9 cellular contexts compared by ENCODE assay signal in the genomic region with DNA sequence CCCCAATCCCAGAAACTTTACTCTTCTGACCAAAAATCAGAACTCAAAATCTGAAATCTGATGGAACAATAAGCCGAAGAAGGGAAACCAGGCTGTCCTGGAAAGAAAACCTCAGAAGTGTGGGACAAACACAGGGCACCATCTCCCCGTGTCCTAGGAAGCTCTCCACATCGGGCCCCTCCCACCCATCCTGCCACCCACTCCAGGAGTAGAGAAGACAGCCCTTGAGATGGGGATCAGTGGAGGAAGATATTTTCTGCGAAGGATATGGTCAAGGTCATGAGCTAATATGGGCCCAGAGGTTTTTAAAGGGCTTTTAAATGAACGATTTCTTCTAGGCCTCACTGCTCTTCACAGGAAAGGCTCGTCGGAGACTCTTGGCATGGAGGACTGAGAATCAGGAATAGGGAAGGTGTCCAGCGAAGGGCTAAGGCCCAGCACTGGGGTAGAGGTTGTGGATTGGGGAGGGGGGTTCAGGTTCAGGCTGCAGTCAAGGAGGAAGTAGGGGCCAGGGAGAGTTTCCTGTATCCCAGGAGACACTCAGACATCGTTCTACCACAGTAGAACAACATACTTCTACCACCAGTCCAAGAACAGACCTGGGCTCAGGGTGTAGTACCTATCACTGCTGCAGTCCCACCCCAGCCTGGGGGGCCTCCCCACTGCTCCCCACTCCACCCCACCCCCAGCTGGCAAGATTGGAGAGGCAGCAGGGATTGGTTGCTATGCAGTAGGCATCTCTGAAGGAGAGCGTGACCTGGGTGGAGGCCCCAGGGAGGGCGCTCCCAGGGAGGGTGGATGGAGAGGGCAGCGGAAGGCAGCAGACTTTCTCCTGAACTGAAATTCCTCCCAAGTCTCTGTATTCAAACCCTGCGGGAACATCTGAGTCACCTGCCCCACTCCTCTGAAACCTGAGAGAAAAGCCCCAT. TPM values are rescaled to one million over a fixed set of nuclear protein-coding genes. Genes with fewer than 3 reads are reported as not detected.
A peak's percentile ranks its signal among the peaks of the same experiment; 100 is the strongest.
DNase-seq lines count a peak whose midpoint lies in the region; ATAC-seq, FAIRE-seq and TF ChIP-seq lines count a peak whose summit lies in the region.
"Had no signal": no experiment of that assay in that cellular context is flagged by ENCODE, and none has a peak within 500 bp of the region (broad histone marks: within the 10 kb centered on the region; RNA-seq: fewer than 3 reads in every experiment).

No MANE protein-coding gene starts in this region.

- no peak for TF ChIP-seq CTCF in CD14-positive monocyte (IDR thresholded peaks at IDR 0.05)
- TF ChIP-seq CTCF in colonic mucosa (IDR thresholded peaks at IDR 0.05), result no peak

- H3K27ac ChIP-seq in colonic mucosa, result peak overlapping the region; percentile 30
- H3K27ac ChIP-seq: ovary had no signal

- H3K4me3 Mint-ChIP-seq in CD14-positive monocyte, result peak overlapping the region; percentile 37 to 100
- peak overlapping the region in 2 of 4 donors; percentile 45 to 63 for H3K4me3 Mint-ChIP-seq in IgD-negative memory B cell

- peaks cover 43% of the 10 kb centered on the region for H3K4me1 ChIP-seq in colonic mucosa
- H3K4me1 ChIP-seq in skeletal muscle satellite cell (ENCODE audit: control insufficient read depth, insufficient read depth, low read length), result peaks cover 64% of the 10 kb centered on the region

- no peak for DNase-seq in CD14-positive monocyte (ENCODE audit: low spot score)
- no peak for DNase-seq in colonic mucosa
- no peak for DNase-seq in RCC 7860 (ENCODE audit: low spot score)
- DNase-seq in anterior cingulate cortex (lab: John Stamatoyannopoulos, UW), result no peak

- ATAC-seq in HG03571 (IDR thresholded peaks at IDR 0.05; ENCODE audit: unreplicated experiment) (no peak), HG03196 (IDR thresholded peaks at IDR 0.05; ENCODE audit: unreplicated experiment) (no peak)

- H3K9me3 ChIP-seq in colonic mucosa, result no peaks in the 10 kb centered on the region
- no peaks in the 10 kb centered on the region for H3K9me3 ChIP-seq in skeletal muscle satellite cell (replicated peaks; ENCODE audit: low read length)
- H3K9me3 ChIP-seq: ovary had no signal

- H3K27me3 ChIP-seq in colonic mucosa (no peaks in the 10 kb centered on the region), skeletal muscle satellite cell (ENCODE audit: control insufficient read depth, insufficient read depth, low read length) (no peaks in the 10 kb centered on the region)
- H3K27me3 ChIP-seq: ovary had no signal

- FAIRE-seq in RCC 7860 (lab: Jason Lieb, UNC), result no peak

- no peaks in the 10 kb centered on the region for H3K36me3 ChIP-seq in colonic mucosa
- no peaks in the 10 kb centered on the region for H3K36me3 ChIP-seq in skeletal muscle satellite cell (ENCODE audit: insufficient read depth, low read length)
- H3K36me3 ChIP-seq: ovary had no signal

- H3K4me1 Mint-ChIP-seq in CD14-positive monocyte (peaks cover 88% of the 10 kb centered on the region), IgD-negative memory B cell (peaks cover 36 to 47% (median 43%) of the 10 kb centered on the region in 3 donors)

- H3K9ac ChIP-seq in colonic mucosa (ENCODE audit: low read depth in 2 of 2, low read length in 2 of 2) (no peak overlapping the region), skeletal muscle satellite cell (ENCODE audit: low read depth, low read length) (peak overlapping the region; percentile 3)

- intact Hi-C loops in CD14-positive monocyte (cut with micrococcal nuclease), result no loop called here
- intact Hi-C loops in colonic mucosa (cut with DNase I), result no loop called here

- H3K27ac Mint-ChIP-seq in CD14-positive monocyte, result peak overlapping the region; percentile 90 to 98 (median 95)
- peak overlapping the region; percentile 49 to 73 (median 58) for H3K27ac Mint-ChIP-seq in IgD-negative memory B cell

- no peak overlapping the region for H3K4me2 ChIP-seq in skeletal muscle satellite cell (ENCODE audit: low read length)

- H3K36me3 Mint-ChIP-seq in CD14-positive monocyte (peaks cover 37 to 42% of the 10 kb centered on the region in 2 donors), IgD-negative memory B cell (peaks cover 12% of the 10 kb centered on the region)

- H3K4me3 ChIP-seq in colonic mucosa (no peak overlapping the region), skeletal muscle satellite cell (ENCODE audit: low read length) (no peak overlapping the region)
- H3K4me3 ChIP-seq: ovary had no signal

- H3K9me3 Mint-ChIP-seq in CD14-positive monocyte, result peaks cover 0 to 1% (median 0%) of the 10 kb centered on the region in 7 donors
- no peaks in the 10 kb centered on the region for H3K9me3 Mint-ChIP-seq in IgD-negative memory B cell

- H3K27me3 Mint-ChIP-seq in CD14-positive monocyte (ENCODE audit: low read depth in 3 of 3) (peaks cover 0 to 7% (median 0%) of the 10 kb centered on the region in 3 donors), IgD-negative memory B cell (no peaks in the 10 kb centered on the region)

RNA-seq across cellular contexts. Expression of a gene that starts 1.2 kb away (rescaled TPM):
- polyA plus RNA-seq in CD14-positive monocyte, result 1 to 10 TPM in 1 of 2 donors, not detected in 1; 1.4 TPM
- polyA plus RNA-seq in IgD-negative memory B cell, result 1.4 TPM
- not detected for total RNA-seq in colonic mucosa
- 1.3 TPM in 1 of 2 replicates, not detected in the other for total RNA-seq in skeletal muscle satellite cell (2012; rRNA removed)
- total RNA-seq: ovary had no signal
- polyA plus RNA-seq: ovary had no signal

RNA-seq across cellular contexts. Expression of a gene that starts 3.7 kb away (rescaled TPM):
- polyA plus RNA-seq in CD14-positive monocyte (1,000 to 10,000 TPM; 6,092 to 7,344 TPM), IgD-negative memory B cell (524 TPM)
- total RNA-seq in colonic mucosa, result 10 to 100 TPM; 41.8 to 83.8 TPM
- total RNA-seq in skeletal muscle satellite cell (2012; rRNA removed), result 169 and 399 TPM in 2 replicates

RNA-seq across cellular contexts. Expression of a gene that starts 6.1 kb away (rescaled TPM):
- polyA plus RNA-seq in CD14-positive monocyte, result 1,000 to 10,000 TPM; 4,414 to 5,004 TPM
- 397 TPM for polyA plus RNA-seq in IgD-negative memory B cell
- 1,000 to 10,000 TPM; 2,444 to 2,474 TPM for total RNA-seq in colonic mucosa
- total RNA-seq in skeletal muscle satellite cell (2012; rRNA removed), result 1,129 and 1,390 TPM in 2 replicates

RNA-seq across cellular contexts. Expression of a gene that starts 7.2 kb away (rescaled TPM):
- under 1 TPM in 1 of 2 donors, not detected in 1; 0.54 TPM for polyA plus RNA-seq in CD14-positive monocyte
- not detected for polyA plus RNA-seq in IgD-negative memory B cell
- total RNA-seq in colonic mucosa, result under 1 TPM in 1 of 2 donors, not detected in 1; 0.61 TPM
- total RNA-seq in skeletal muscle satellite cell (2012; rRNA removed), result 11.6 and 13.2 TPM in 2 replicates

RNA-seq across cellular contexts. Expression of a gene that starts 23.7 kb away (rescaled TPM):
- polyA plus RNA-seq in CD14-positive monocyte (not detected), IgD-negative memory B cell (not detected)
- total RNA-seq in colonic mucosa, result 1 to 10 TPM; 1.0 to 2.4 TPM
- total RNA-seq in skeletal muscle satellite cell (2012; rRNA removed), result 2.5 and 3.9 TPM in 2 replicates

Comparison
In these comparisons a context has a peak if more than half of its experiments do, and no peak if none do; other contexts are left out.
1. RNA of a gene that starts 3.7 kb away (polyA plus RNA-seq): 6,092 to 7,344 TPM in CD14-positive monocyte; 524 TPM in IgD-negative memory B cell (single experiment); every median in the first group is over 10 times any median in the second.
2. RNA of a gene that starts 6.1 kb away (polyA plus RNA-seq): 4,414 to 5,004 TPM in CD14-positive monocyte; 397 TPM in IgD-negative memory B cell (single experiment); every median in the first group is over 10 times any median in the second.